22 cellular contexts compared by ENCODE assay signal in genomic region chrX:153690466-153690865, GRCh38. TPM values are rescaled to one million over a fixed set of nuclear protein-coding genes. Genes with fewer than 3 reads are reported as not detected.
DNase-seq lines count a peak whose midpoint lies in the region; ATAC-seq, FAIRE-seq and TF ChIP-seq lines count a peak whose summit lies in the region.
"Had no signal": no experiment of that assay in that cellular context is flagged by ENCODE, and none has a peak within 500 bp of the region (broad histone marks: within the 10 kb centered on the region; RNA-seq: fewer than 3 reads in every experiment).

No MANE protein-coding gene starts in this region.

- CTCF ChIA-PET in SK-N-SH (lab: Yijun Ruan, JAX) = no interaction called here

- POLR2A ChIA-PET in SK-N-SH (lab: Yijun Ruan, JAX) = no interaction called here

- 42% methylated on average over 7 of the region's 14 CpGs for WGBS in SK-N-SH (ENCODE audit: low lambda C conversion rate)

- no peak for TF ChIP-seq EP300 in SK-N-SH (IDR thresholded peaks at IDR 0.05; ENCODE audit: borderline replicate concordance in 1 of 2, low read depth in 1 of 2, low read length in 1 of 2)

- dilution Hi-C loops in keratinocyte (cut with MboI; ENCODE audit: extremely low pct_ligation_motif_present, low sequenced_read_pairs) = no loop called here

- no peaks in the 10 kb centered on the region for H3K9me3 ChIP-seq in SK-N-SH
- H3K9me3 ChIP-seq in keratinocyte (ENCODE audit: control insufficient read depth, low read depth, low read length) = no peaks in the 10 kb centered on the region
- H3K9me3 ChIP-seq in skeletal muscle tissue (ENCODE audit: control insufficient read depth in 3 of 3, low read length in 3 of 3) = no peaks in the 10 kb centered on the region
- no peaks in the 10 kb centered on the region for H3K9me3 ChIP-seq in colonic mucosa
- H3K9me3 ChIP-seq: BE2C, testis had no signal

- no peaks in the 10 kb centered on the region for H3K9me1 ChIP-seq in keratinocyte (ENCODE audit: control insufficient read depth, extremely low read depth, insufficient read depth, low read length)

- H3K4me2 ChIP-seq in SK-N-SH (peak overlapping the region; percentile 74; the same call in 1 of the 2 replicates), keratinocyte (ENCODE audit: control insufficient read depth, extremely low read depth, insufficient read depth, low read depth, low read length) (peak overlapping the region; percentile 71)

- H3K4me1 ChIP-seq in SK-N-SH (ENCODE audit: control insufficient read depth in 1 of 2, insufficient read depth in 2 of 2, low read depth in 1 of 2, low read length in 1 of 2) = peaks cover 0 to 48% of the 10 kb centered on the region in 2 experiments; a peak in 1 of 4 replicates
- peaks cover 8% of the 10 kb centered on the region for H3K4me1 ChIP-seq in keratinocyte (ENCODE audit: control insufficient read depth, extremely low read depth, insufficient read depth, low read length)
- H3K4me1 ChIP-seq in skeletal muscle tissue (ENCODE audit: control insufficient read depth in 3 of 3, insufficient read depth in 3 of 3, low read length in 3 of 3) = peaks cover 12 to 48% (median 44%) of the 10 kb centered on the region in 3 donors
- no peaks in the 10 kb centered on the region for H3K4me1 ChIP-seq in colonic mucosa
- H3K4me1 ChIP-seq: BE2C, testis had no signal

- no peak overlapping the region for H3K27ac ChIP-seq in SK-N-SH (ENCODE audit: low read depth in 2 of 2, low read length in 1 of 2)
- peak overlapping the region; percentile 55 for H3K27ac ChIP-seq in angular gyrus (ENCODE audit: low read depth, low read length)
- no peak overlapping the region for H3K27ac ChIP-seq in keratinocyte (ENCODE audit: control insufficient read depth, insufficient read depth, low read length)
- H3K27ac ChIP-seq in skeletal muscle tissue (ENCODE audit: low read depth, low read length) = peak overlapping the region; percentile 70
- no peak overlapping the region for H3K27ac ChIP-seq in colonic mucosa
- H3K27ac ChIP-seq: testis had no signal

- TF ChIP-seq CTCF in SK-N-SH (IDR thresholded peaks at IDR 0.05) = no peak
- TF ChIP-seq CTCF in keratinocyte (optimal IDR thresholded peaks at IDR 0.05 in 1 of 3, IDR thresholded peaks at IDR 0.05 in 1 of 3, conservative IDR thresholded peaks at IDR 0.05 in 1 of 3; ENCODE audit: extremely low read depth in 1 of 3, insufficient read depth in 2 of 3, low read length in 3 of 3) = no peak
- no peak for TF ChIP-seq CTCF in colonic mucosa (IDR thresholded peaks at IDR 0.05)

- no peak overlapping the region for H3K4me3 ChIP-seq in SK-N-SH (ENCODE audit: low read depth in 2 of 2, low read length in 1 of 2)
- peak overlapping the region in 2 of 3 experiments; percentile 18 to 48 for H3K4me3 ChIP-seq in keratinocyte (ENCODE audit: control insufficient read depth in 2 of 3, extremely low read depth in 1 of 3, insufficient read depth in 2 of 3, low read depth in 1 of 3, low read length in 3 of 3)
- peak overlapping the region in 2 of 3 donors; percentile 67 for H3K4me3 ChIP-seq in skeletal muscle tissue (ENCODE audit: low read length in 3 of 3)
- no peak overlapping the region for H3K4me3 ChIP-seq in colonic mucosa

- FAIRE-seq in keratinocyte (lab: Jason Lieb, UNC) = no peak
- FAIRE-seq: endometrium, GM19239 had no signal

- no peak for TF ChIP-seq RAD21 in SK-N-SH (IDR thresholded peaks at IDR 0.05; ENCODE audit: low read length)

- H4K20me1 ChIP-seq in SK-N-SH (ENCODE audit: insufficient read depth) = peaks cover 9% of the 10 kb centered on the region; the same call in 1 of the 2 replicates
- no peaks in the 10 kb centered on the region for H4K20me1 ChIP-seq in keratinocyte (ENCODE audit: control insufficient read depth, extremely low read depth, insufficient read depth, low read length)

- H3K27me3 ChIP-seq in SK-N-SH (ENCODE audit: insufficient read depth) (peaks cover 4% of the 10 kb centered on the region; the same call in 1 of the 2 replicates), keratinocyte (ENCODE audit: control insufficient read depth, extremely low read depth, insufficient read depth, low read length) (no peaks in the 10 kb centered on the region), skeletal muscle tissue (ENCODE audit: control insufficient read depth in 3 of 3, insufficient read depth in 3 of 3, low read length in 3 of 3) (peaks cover 0 to under 1% (median 0%) of the 10 kb centered on the region in 3 donors), colonic mucosa (no peaks in the 10 kb centered on the region)
- H3K27me3 ChIP-seq: BE2C, testis had no signal

- no peak for DNase-seq in SK-N-SH
- no peak for DNase-seq in keratinocyte (ENCODE audit: low read depth, low spot score)
- DNase-seq in colonic mucosa = no peak
- DNase-seq: activated effector memory CD4-positive, alpha-beta T cell treated with Interleukin-2 at 50 U/mL for 16 hours; BE2C; left colon; NCI-H1417 treated with DMSO at 0.1 percent for 48 hours; NCI-H2171; NCI-H526 treated with DMSO at 0.1 percent for 48 hours; stimulated activated CD8-positive, alpha-beta memory T cell treated with anti-CD3 and anti-CD28 coated beads, Interleukin-4, amount 100 ng/mL, for 48 hours; T1000; testis had no signal

- H3K79me2 ChIP-seq in SK-N-SH (ENCODE audit: insufficient read depth) (peaks cover 12% of the 10 kb centered on the region), keratinocyte (ENCODE audit: control insufficient read depth, insufficient read depth, low read length) (peaks cover 11% of the 10 kb centered on the region)

- H3F3A ChIP-seq in SK-N-SH (replicated peaks; ENCODE audit: insufficient read depth) = no peaks in the 10 kb centered on the region

- peaks cover 0 to 2% of the 10 kb centered on the region in 2 experiments for H3K36me3 ChIP-seq in SK-N-SH (replicated peaks in 1 of 2; ENCODE audit: control insufficient read depth in 1 of 2, insufficient read depth in 2 of 2, low read length in 1 of 2)
- no peaks in the 10 kb centered on the region for H3K36me3 ChIP-seq in keratinocyte (ENCODE audit: control insufficient read depth in 2 of 2, extremely low read depth in 1 of 2, insufficient read depth in 2 of 2, low read length in 2 of 2)
- peaks cover 2 to 10% (median 8%) of the 10 kb centered on the region in 3 donors for H3K36me3 ChIP-seq in skeletal muscle tissue (ENCODE audit: control insufficient read depth in 3 of 3, insufficient read depth in 3 of 3, low read length in 3 of 3)
- H3K36me3 ChIP-seq in colonic mucosa = no peaks in the 10 kb centered on the region

- ATAC-seq in SK-N-SH treated with all-trans-retinoic acid at 6 μM for 48 hours (no peak), GM19467 (IDR thresholded peaks at IDR 0.05; ENCODE audit: unreplicated experiment) (no peak), GM21526 (IDR thresholded peaks at IDR 0.05; ENCODE audit: low FRiP score, unreplicated experiment) (no peak)
- ATAC-seq: left colon had no signal

- H3K9ac ChIP-seq in SK-N-SH = no peak overlapping the region
- H3K9ac ChIP-seq in keratinocyte (ENCODE audit: control insufficient read depth, extremely low read depth, insufficient read depth, low read length) = peak overlapping the region; percentile 13
- peak overlapping the region in 2 of 3 donors; percentile 70 to 85 for H3K9ac ChIP-seq in skeletal muscle tissue (ENCODE audit: low read depth in 1 of 3, low read length in 3 of 3)
- no peak overlapping the region for H3K9ac ChIP-seq in colonic mucosa (ENCODE audit: low read depth in 2 of 2, low read length in 2 of 2)

- intact Hi-C loops in colonic mucosa (cut with DNase I) = no loop called here

- H3K9me2 ChIP-seq in SK-N-SH = no peaks in the 10 kb centered on the region

- no peak overlapping the region for H2AFZ ChIP-seq in SK-N-SH (ENCODE audit: low read depth)
- H2AFZ ChIP-seq in keratinocyte (ENCODE audit: control insufficient read depth, low read length) = no peak overlapping the region

RNA-seq across cellular contexts. Expression of gene SLC6A8, which starts 2.7 kb away (rescaled TPM):
- polyA plus RNA-seq in SK-N-SH (2012; rRNA removed) (22.3 and 30.8 TPM in 2 replicates), keratinocyte (33.6 to 56.7 TPM (median 56.1 TPM) in 3 replicates)
- 14.8 and 24.2 TPM in 2 replicates for polyA plus RNA-seq in SK-N-SH (2012; cell fraction: cytosol; rRNA removed)
- 64.5 and 67.9 TPM in 2 replicates for polyA plus RNA-seq in SK-N-SH (2012; cell fraction: nucleus; rRNA removed)
- 5.0 TPM for polyA plus RNA-seq in keratinocyte (2011; ENCODE audit: low read depth)
- polyA plus RNA-seq in keratinocyte (2011; cell fraction: cytosol; rRNA removed) = 36.1 and 67.5 TPM in 2 replicates
- polyA plus RNA-seq in keratinocyte (2011; cell fraction: nucleus; rRNA removed) = 134 and 177 TPM in 2 replicates
- 44.7 and 84.3 TPM in 2 replicates for polyA plus RNA-seq in keratinocyte (2012; ENCODE audit: low replicate concordance)
- polyA minus RNA-seq in keratinocyte = 95.2 to 220 TPM (median 115 TPM) in 3 replicates
- 109 TPM for polyA minus RNA-seq in keratinocyte (2011; cell fraction: cytosol; rRNA and poly(A)+ RNA removed)
- polyA minus RNA-seq in keratinocyte (2011; cell fraction: nucleus; rRNA and poly(A)+ RNA removed) = 101 and 107 TPM in 2 replicates
- total RNA-seq in skeletal muscle tissue (13.0 TPM), colonic mucosa (100 to 1,000 TPM; 197 to 435 TPM)

RNA-seq across cellular contexts. Expression of gene PNCK, which starts 16.9 kb away (rescaled TPM):
- polyA plus RNA-seq in SK-N-SH (2012; rRNA removed) = 1.2 and 2.5 TPM in 2 replicates
- polyA plus RNA-seq in SK-N-SH (2012; cell fraction: cytosol; rRNA removed) = 0.44 and 0.64 TPM in 2 replicates
- 12.7 and 15.1 TPM in 2 replicates for polyA plus RNA-seq in SK-N-SH (2012; cell fraction: nucleus; rRNA removed)
- polyA plus RNA-seq in keratinocyte = 0.05 to 0.37 TPM (median 0.24 TPM) in 3 replicates
- polyA plus RNA-seq in keratinocyte (2011; ENCODE audit: low read depth) = not detected
- polyA plus RNA-seq in keratinocyte (2011; cell fraction: cytosol; rRNA removed) = 0.14 TPM in 1 of 2 replicates, not detected in the other
- polyA plus RNA-seq in keratinocyte (2011; cell fraction: nucleus; rRNA removed) = 0.90 and 1.5 TPM in 2 replicates
- polyA plus RNA-seq in keratinocyte (2012; ENCODE audit: low replicate concordance) = 0.25 TPM in 1 of 2 replicates, not detected in the other
- 0.10 TPM in 1 of 3 replicates, not detected in the others for polyA minus RNA-seq in keratinocyte
- not detected for polyA minus RNA-seq in keratinocyte (2011; cell fraction: cytosol; rRNA and poly(A)+ RNA removed)
- not detected in 2 replicates for polyA minus RNA-seq in keratinocyte (2011; cell fraction: nucleus; rRNA and poly(A)+ RNA removed)
- total RNA-seq in skeletal muscle tissue = not detected
- 10 to 100 TPM in 1 of 2 donors, 1 to 10 TPM in 1; 1.9 to 11.1 TPM for total RNA-seq in colonic mucosa
- total RNA-seq: HT1080 had no signal

RNA-seq across cellular contexts. Expression of gene BCAP31, which starts 33.7 kb away (rescaled TPM):
- polyA plus RNA-seq in SK-N-SH (2012; rRNA removed) = 173 and 220 TPM in 2 replicates
- 161 and 178 TPM in 2 replicates for polyA plus RNA-seq in SK-N-SH (2012; cell fraction: cytosol; rRNA removed)
- 111 and 125 TPM in 2 replicates for polyA plus RNA-seq in SK-N-SH (2012; cell fraction: nucleus; rRNA removed)
- polyA plus RNA-seq in keratinocyte = 260 to 267 TPM (median 262 TPM) in 3 replicates
- polyA plus RNA-seq in keratinocyte (2011; ENCODE audit: low read depth) = 151 TPM
- 238 and 264 TPM in 2 replicates for polyA plus RNA-seq in keratinocyte (2011; cell fraction: cytosol; rRNA removed)
- 373 and 377 TPM in 2 replicates for polyA plus RNA-seq in keratinocyte (2011; cell fraction: nucleus; rRNA removed)
- polyA plus RNA-seq in keratinocyte (2012; ENCODE audit: low replicate concordance) = 285 and 352 TPM in 2 replicates
- 247 to 367 TPM (median 298 TPM) in 3 replicates for polyA minus RNA-seq in keratinocyte
- 181 TPM for polyA minus RNA-seq in keratinocyte (2011; cell fraction: cytosol; rRNA and poly(A)+ RNA removed)
- polyA minus RNA-seq in keratinocyte (2011; cell fraction: nucleus; rRNA and poly(A)+ RNA removed) = 111 and 169 TPM in 2 replicates
- 83.0 TPM for total RNA-seq in skeletal muscle tissue
- 100 to 1,000 TPM; 217 to 295 TPM for total RNA-seq in colonic mucosa

RNA-seq across cellular contexts. Expression of gene ABCD1, which starts 34.2 kb away (rescaled TPM):
- polyA plus RNA-seq in SK-N-SH (2012; rRNA removed) = 7.2 and 7.9 TPM in 2 replicates
- 2.8 and 5.4 TPM in 2 replicates for polyA plus RNA-seq in SK-N-SH (2012; cell fraction: cytosol; rRNA removed)
- polyA plus RNA-seq in SK-N-SH (2012; cell fraction: nucleus; rRNA removed) = 17.4 and 18.9 TPM in 2 replicates
- 0.81 to 2.0 TPM (median 0.86 TPM) in 3 replicates for polyA plus RNA-seq in keratinocyte
- 0.32 TPM for polyA plus RNA-seq in keratinocyte (2011; ENCODE audit: low read depth)
- polyA plus RNA-seq in keratinocyte (2011; cell fraction: cytosol; rRNA removed) = 0.78 and 1.8 TPM in 2 replicates
- 3.2 TPM in 2 replicates for polyA plus RNA-seq in keratinocyte (2011; cell fraction: nucleus; rRNA removed)
- 1.3 and 3.9 TPM in 2 replicates for polyA plus RNA-seq in keratinocyte (2012; ENCODE audit: low replicate concordance)
- polyA minus RNA-seq in keratinocyte = 2.1 to 6.0 TPM (median 2.9 TPM) in 3 replicates
- polyA minus RNA-seq in keratinocyte (2011; cell fraction: cytosol; rRNA and poly(A)+ RNA removed) = 3.5 TPM
- 4.3 and 7.4 TPM in 2 replicates for polyA minus RNA-seq in keratinocyte (2011; cell fraction: nucleus; rRNA and poly(A)+ RNA removed)
- 10.4 TPM for total RNA-seq in skeletal muscle tissue
- total RNA-seq in colonic mucosa = 10 to 100 TPM; 12.7 to 16.8 TPM

RNA-seq across cellular contexts. Expression of gene DUSP9, which starts 43.5 kb away (rescaled TPM):
- polyA plus RNA-seq in SK-N-SH (2012; rRNA removed) (0.05 and 0.08 TPM in 2 replicates), keratinocyte (0.47 to 0.57 TPM (median 0.50 TPM) in 3 replicates)
- 0.04 and 0.07 TPM in 2 replicates for polyA plus RNA-seq in SK-N-SH (2012; cell fraction: cytosol; rRNA removed)
- polyA plus RNA-seq in SK-N-SH (2012; cell fraction: nucleus; rRNA removed) = 0.06 TPM in 1 of 2 replicates, not detected in the other
- polyA plus RNA-seq in keratinocyte (2011; ENCODE audit: low read depth) = not detected
- 0.16 and 0.55 TPM in 2 replicates for polyA plus RNA-seq in keratinocyte (2011; cell fraction: cytosol; rRNA removed)
- 0.57 and 0.65 TPM in 2 replicates for polyA plus RNA-seq in keratinocyte (2011; cell fraction: nucleus; rRNA removed)
- 0.81 TPM in 1 of 2 replicates, not detected in the other for polyA plus RNA-seq in keratinocyte (2012; ENCODE audit: low replicate concordance)
- 0.20 to 0.89 TPM (median 0.77 TPM) in 3 replicates for polyA minus RNA-seq in keratinocyte
- 3.3 TPM for polyA minus RNA-seq in keratinocyte (2011; cell fraction: cytosol; rRNA and poly(A)+ RNA removed)
- 0.32 TPM in 1 of 2 replicates, not detected in the other for polyA minus RNA-seq in keratinocyte (2011; cell fraction: nucleus; rRNA and poly(A)+ RNA removed)
- total RNA-seq in skeletal muscle tissue (not detected), colonic mucosa (under 1 TPM in 1 of 2 donors, not detected in 1; 0.49 TPM)
- total RNA-seq: fibroblast of villous mesenchyme, HT1080, left colon, mononuclear cell had no signal

Comparison
In these comparisons a context has a peak if more than half of its experiments do, and no peak if none do; other contexts are left out.
1. H3K27ac ChIP-seq: peak in angular gyrus (single experiment) and skeletal muscle tissue (single experiment); none in SK-N-SH (0 of 2), keratinocyte (single experiment) and colonic mucosa (single experiment).
2. H3K4me3 ChIP-seq: peak in keratinocyte (2 of 3) and skeletal muscle tissue (2 of 3); none in SK-N-SH (0 of 2) and colonic mucosa (single experiment).
3. H3K9ac ChIP-seq: peak in keratinocyte (single experiment) and skeletal muscle tissue (2 of 3); none in SK-N-SH (single experiment) and colonic mucosa (0 of 2).
4. RNA of gene SLC6A8, which starts 2.7 kb away (total RNA-seq): 197 to 435 TPM in colonic mucosa; 13.0 TPM in skeletal muscle tissue (single experiment); every median in the first group is over 10 times any median in the second.